Comparison of ENCODE assay signal across 13 cellular contexts in the genomic region with DNA sequence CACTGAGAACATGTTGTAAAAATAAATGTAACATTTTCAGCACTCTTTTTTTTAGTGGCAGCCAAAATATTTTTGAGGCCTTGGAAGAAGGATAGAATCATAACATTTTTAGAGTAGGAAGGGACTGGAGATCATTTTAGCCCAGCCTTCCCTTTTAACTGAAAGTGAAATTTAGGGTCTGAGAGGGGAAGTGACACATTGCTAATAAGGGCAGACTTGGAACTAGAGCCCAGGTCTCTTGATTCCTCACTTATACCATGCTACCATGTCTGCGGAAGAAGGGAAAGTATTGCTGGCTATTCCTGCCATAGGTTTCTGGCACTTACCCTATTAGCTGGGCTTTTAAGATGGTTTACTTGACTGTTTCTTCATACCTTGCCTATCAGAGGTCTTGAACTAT. TPM values are rescaled to one million over a fixed set of nuclear protein-coding genes. Genes with fewer than 3 reads are reported as not detected.
DNase-seq lines count a peak whose midpoint lies in the region; ATAC-seq and TF ChIP-seq lines count a peak whose summit lies in the region.
"Had no signal": no experiment of that assay in that cellular context is flagged by ENCODE, and none has a peak within 500 bp of the region (broad histone marks: within the 10 kb centered on the region; RNA-seq: fewer than 3 reads in every experiment).

No MANE protein-coding gene starts in this region.

- H3K4me2 ChIP-seq in IMR-90 (ENCODE audit: low read depth, low read length) (peak overlapping the region; percentile 37; the same call in 1 of the 2 replicates), neural progenitor cell (no peak overlapping the region)

- H3K36me3 ChIP-seq in IMR-90 (ENCODE audit: control insufficient read depth, insufficient read depth, low read length) (no peaks in the 10 kb centered on the region), neural progenitor cell (no peaks in the 10 kb centered on the region), adrenal gland (replicated peaks in 1 of 2) (no peaks in the 10 kb centered on the region)

- dilution Hi-C loops in IMR-90 (cut with HindIII; ENCODE audit: low sequenced_read_pairs, unreplicated experiment) = no loop called here

- POLR2A ChIA-PET in IMR-90 (lab: Charles Lee; ENCODE audit: unreplicated experiment) = no interaction called here

- intact Hi-C loops in IMR-90 (cut with micrococcal nuclease) = no loop called here
- intact Hi-C loops in activated T-helper 1 cell treated with anti-CD3 and anti-CD28 coated beads, Interleukin-12 subunit alpha, Interleukin-12 subunit beta, Interleukin-2, Interleukin-4 antibody, amounts not matched to agents 30 ng/mL and 10 ng/mL and 1 ng/mL, durations not matched to agents 14 hours and 24 hours and 36 hours (cut with micrococcal nuclease) = no loop called here
- intact Hi-C loops in adrenal gland (cut with DNase I) = no loop called here

- in situ Hi-C loops in IMR-90 (cut with MboI; ENCODE audit: low sequenced_read_pairs) = no loop called here

- peak; percentile 24 for ATAC-seq in GM18907 (IDR thresholded peaks at IDR 0.05; ENCODE audit: unreplicated experiment)
- ATAC-seq in IMR-90 (ENCODE audit: low read depth) = no peak
- ATAC-seq in HG03342 (IDR thresholded peaks at IDR 0.05; ENCODE audit: unreplicated experiment) = no peak

- no peak overlapping the region for H2AFZ ChIP-seq in IMR-90 (replicated peaks; ENCODE audit: low read length, poor library complexity)
- no peak overlapping the region for H2AFZ ChIP-seq in neural progenitor cell (replicated peaks)

- no peak overlapping the region for H3K9ac ChIP-seq in IMR-90 (ENCODE audit: low read depth, low read length)
- H3K9ac ChIP-seq in neural progenitor cell = no peak overlapping the region

- H4K20me1 ChIP-seq in IMR-90 (ENCODE audit: insufficient read depth, low read length) (peaks cover 44% of the 10 kb centered on the region), neural progenitor cell (ENCODE audit: low read depth) (peaks cover 18% of the 10 kb centered on the region)

- peaks cover 11% of the 10 kb centered on the region for H3F3A ChIP-seq in neural progenitor cell (ENCODE audit: low read depth)

- TF ChIP-seq RAD21 in IMR-90 (IDR thresholded peaks at IDR 0.05; ENCODE audit: low read length) = no peak

- H3K9me3 Mint-ChIP-seq in activated T-helper 1 cell treated with anti-CD3 and anti-CD28 coated beads, Interleukin-12 subunit alpha, Interleukin-12 subunit beta, Interleukin-2, Interleukin-4 antibody, amounts not matched to agents 30 ng/mL and 10 ng/mL and 1 ng/mL, durations not matched to agents 14 hours and 24 hours and 36 hours = no peaks in the 10 kb centered on the region
- H3K9me3 Mint-ChIP-seq in neural progenitor cell = no peaks in the 10 kb centered on the region

- TF ChIP-seq POLR2A in IMR-90 (IDR thresholded peaks at IDR 0.05; ENCODE audit: low read depth, low read length) (no peak), adrenal gland (IDR thresholded peaks at IDR 0.05) (no peak)

- no peak for TF ChIP-seq CTCF in IMR-90 (conservative IDR thresholded peaks at IDR 0.05; ENCODE audit: low read depth, low read length)
- TF ChIP-seq CTCF in neural progenitor cell (IDR thresholded peaks at IDR 0.05) = no peak
- no peak for TF ChIP-seq CTCF in adrenal gland (IDR thresholded peaks at IDR 0.05)

- H3K4me3 ChIP-seq in IMR-90 (ENCODE audit: insufficient read depth, low read depth, low read length) (no peak overlapping the region), neural progenitor cell (no peak overlapping the region), adrenal gland (no peak overlapping the region)
- H3K4me3 ChIP-seq: testis had no signal

- no peak overlapping the region for H3K23ac ChIP-seq in IMR-90 (ENCODE audit: low read depth, low read length)

- no peak overlapping the region for H4K5ac ChIP-seq in IMR-90 (ENCODE audit: low read depth, low read length)

- H2BK20ac ChIP-seq in IMR-90 (ENCODE audit: low read depth, low read length) = no peak overlapping the region

- no peak overlapping the region for H2AK9ac ChIP-seq in IMR-90 (replicated peaks; ENCODE audit: low read depth, low read length, poor library complexity)

- H3K9me3 ChIP-seq in IMR-90 (ENCODE audit: control insufficient read depth, insufficient read depth, low read length) (no peaks in the 10 kb centered on the region), neural progenitor cell (ENCODE audit: low read depth) (no peaks in the 10 kb centered on the region), adrenal gland (replicated peaks in 1 of 3) (no peaks in the 10 kb centered on the region)
- H3K9me3 ChIP-seq: testis had no signal

- CTCF ChIA-PET in IMR-90 (lab: Yijun Ruan, JAX) = interaction anchor here (0.6 to 1.4 kb wide), 2 partner anchors 9 to 22 kb away, joined by 3 to 4 read pairs; no protein-coding TSS in a partner anchor

- H3K27ac ChIP-seq in IMR-90 (ENCODE audit: insufficient read depth, low read length) = no peak overlapping the region
- no peak overlapping the region for H3K27ac ChIP-seq in neural progenitor cell
- no peak overlapping the region for H3K27ac ChIP-seq in adrenal gland
- H3K27ac ChIP-seq: testis had no signal

- no peak overlapping the region for H3K4ac ChIP-seq in IMR-90 (ENCODE audit: low read depth, low read length)

- H3K9me1 ChIP-seq in IMR-90 (ENCODE audit: insufficient read depth, low read length) = 0 out of 2 replicates have a peak, but pooled peaks cover 6% of the 10 kb centered on the region

- peak overlapping the region; percentile 1 for H3K27ac Mint-ChIP-seq in activated T-helper 1 cell treated with anti-CD3 and anti-CD28 coated beads, Interleukin-12 subunit alpha, Interleukin-12 subunit beta, Interleukin-2, Interleukin-4 antibody, amounts not matched to agents 30 ng/mL and 10 ng/mL and 1 ng/mL, durations not matched to agents 14 hours and 24 hours and 36 hours
- peak overlapping the region; percentile 35 for H3K27ac Mint-ChIP-seq in neural progenitor cell

- no peak overlapping the region for H2BK15ac ChIP-seq in IMR-90 (ENCODE audit: low read depth, low read length)

- peak overlapping the region; percentile 25; the same call in 1 of the 2 replicates for H3K14ac ChIP-seq in IMR-90 (replicated peaks; ENCODE audit: low read depth, low read length)

- no peak overlapping the region for H4K91ac ChIP-seq in IMR-90 (ENCODE audit: insufficient read depth, low read depth, low read length)

- H3K27me3 Mint-ChIP-seq in activated T-helper 1 cell treated with anti-CD3 and anti-CD28 coated beads, Interleukin-12 subunit alpha, Interleukin-12 subunit beta, Interleukin-2, Interleukin-4 antibody, amounts not matched to agents 30 ng/mL and 10 ng/mL and 1 ng/mL, durations not matched to agents 14 hours and 24 hours and 36 hours (ENCODE audit: insufficient read depth) = peaks cover 3% of the 10 kb centered on the region
- H3K27me3 Mint-ChIP-seq in neural progenitor cell (ENCODE audit: insufficient read depth, low read depth) = peaks cover 3% of the 10 kb centered on the region

- H3K27me3 ChIP-seq in IMR-90 (ENCODE audit: control insufficient read depth, insufficient read depth, low read length) (no peaks in the 10 kb centered on the region), neural progenitor cell (no peaks in the 10 kb centered on the region), adrenal gland (no peaks in the 10 kb centered on the region)
- H3K27me3 ChIP-seq: testis had no signal

- peaks cover 55% of the 10 kb centered on the region for H3K79me2 ChIP-seq in neural progenitor cell (ENCODE audit: low read depth)

- DNase-seq in IMR-90 = no peak
- no peak for DNase-seq in activated T-helper 1 cell treated with anti-CD3 and anti-CD28 coated beads, Interleukin-12 subunit alpha, Interleukin-12 subunit beta, Interleukin-2, Interleukin-4 antibody, amounts not matched to agents 30 ng/mL and 10 ng/mL and 1 ng/mL, durations not matched to agents 14 hours and 24 hours and 36 hours (ENCODE audit: low spot score)
- DNase-seq in neural progenitor cell (ENCODE audit: low spot score) = no peak
- DNase-seq in adrenal gland = no peak
- DNase-seq in activated effector memory CD4-positive, alpha-beta T cell treated with anti-CD3 and anti-CD28 coated beads, Interleukin-2, amount 50 U/mL, for 16 hours = no peak
- no peak for DNase-seq in hippocampal formation (lab: John Stamatoyannopoulos, UW)
- DNase-seq: activated naive CD4-positive, alpha-beta T cell treated with anti-CD3 and anti-CD28 coated beads, Interleukin-2, amount 50 U/mL, for 16 hours; KG1; NCI-H510A treated with DMSO at 0.1 percent for 48 hours; stimulated activated CD4-positive, alpha-beta T cell treated with anti-CD3 and anti-CD28 coated beads, Interleukin-1b, Interleukin-23, amount 100 ng/mL, for 48 hours; testis had no signal

- no TSS peak for BruUV-seq in IMR-90 (replicated peaks; lab: Mats Ljungman, UMichigan)

- no peak overlapping the region for H3K56ac ChIP-seq in IMR-90 (ENCODE audit: extremely low read depth, insufficient read depth, low read length)

- H3K4me3 Mint-ChIP-seq in activated T-helper 1 cell treated with anti-CD3 and anti-CD28 coated beads, Interleukin-12 subunit alpha, Interleukin-12 subunit beta, Interleukin-2, Interleukin-4 antibody, amounts not matched to agents 30 ng/mL and 10 ng/mL and 1 ng/mL, durations not matched to agents 14 hours and 24 hours and 36 hours = no peak overlapping the region
- no peak overlapping the region for H3K4me3 Mint-ChIP-seq in neural progenitor cell

- no peak overlapping the region for H2BK120ac ChIP-seq in IMR-90 (ENCODE audit: low read depth, low read length)

- peaks cover 55% of the 10 kb centered on the region for H3K4me1 Mint-ChIP-seq in activated T-helper 1 cell treated with anti-CD3 and anti-CD28 coated beads, Interleukin-12 subunit alpha, Interleukin-12 subunit beta, Interleukin-2, Interleukin-4 antibody, amounts not matched to agents 30 ng/mL and 10 ng/mL and 1 ng/mL, durations not matched to agents 14 hours and 24 hours and 36 hours (ENCODE audit: low read depth)
- peaks cover 71% of the 10 kb centered on the region for H3K4me1 Mint-ChIP-seq in neural progenitor cell

- no peak overlapping the region for H2AK5ac ChIP-seq in IMR-90 (ENCODE audit: low read depth, low read length)

- WGBS in IMR-90 (ENCODE audit: extremely low coverage in 2 of 2, insufficient read length in 1 of 2), 2 experiments = no CpG with 5 or more reads among the region's 1 CpG
- WGBS in adrenal gland, 4 donors = 64 to 92% (median 84%) methylated on average over 1 of the region's 1 CpG

- H3K4me1 ChIP-seq in IMR-90 (ENCODE audit: control insufficient read depth, insufficient read depth, low read length) (peaks cover 8% of the 10 kb centered on the region), neural progenitor cell (peaks cover 12% of the 10 kb centered on the region), adrenal gland (replicated peaks in 1 of 2) (peaks cover 0 to 30% of the 10 kb centered on the region in 2 donors)

- peaks cover 1% of the 10 kb centered on the region for H3K36me3 Mint-ChIP-seq in activated T-helper 1 cell treated with anti-CD3 and anti-CD28 coated beads, Interleukin-12 subunit alpha, Interleukin-12 subunit beta, Interleukin-2, Interleukin-4 antibody, amounts not matched to agents 30 ng/mL and 10 ng/mL and 1 ng/mL, durations not matched to agents 14 hours and 24 hours and 36 hours (ENCODE audit: low read depth)
- no peaks in the 10 kb centered on the region for H3K36me3 Mint-ChIP-seq in neural progenitor cell

- no peak overlapping the region for H2BK5ac ChIP-seq in IMR-90 (ENCODE audit: low read depth, low read length, poor library complexity, severe bottlenecking)

- H3K79me1 ChIP-seq in IMR-90 (ENCODE audit: low read depth in 1 of 2, low read length in 2 of 2) = peaks cover 0 to 8% of the 10 kb centered on the region in 2 experiments; a peak in 3 of 4 replicates

- H3K18ac ChIP-seq in IMR-90 (ENCODE audit: low read depth, low read length) = no peak overlapping the region

- H4K8ac ChIP-seq in IMR-90 (ENCODE audit: low read depth in 2 of 2, low read length in 2 of 2) = no peak overlapping the region

RNA-seq across cellular contexts. Expression of a gene that starts 4.8 kb away (rescaled TPM):
- total RNA-seq in IMR-90 (2012; rRNA removed) = 11.8 and 18.9 TPM in 2 replicates
- polyA plus RNA-seq in IMR-90 (2012; rRNA removed) = 8.2 and 10.0 TPM in 2 replicates
- 1.6 and 2.0 TPM in 2 replicates for polyA plus RNA-seq in IMR-90 (2012; cell fraction: cytosol; rRNA removed)
- polyA plus RNA-seq in IMR-90 (2012; cell fraction: nucleus; rRNA removed; ENCODE audit: low replicate concordance) = 2.2 and 9.9 TPM in 2 replicates
- total RNA-seq in activated T-helper 1 cell treated with anti-CD3 and anti-CD28 coated beads, Interleukin-12 subunit alpha, Interleukin-12 subunit beta, Interleukin-2, Interleukin-4 antibody, amounts not matched to agents 30 ng/mL and 10 ng/mL and 1 ng/mL, durations not matched to agents 14 hours and 24 hours and 36 hours = 10.0 and 11.3 TPM in 2 replicates
- total RNA-seq in neural progenitor cell (ENCODE audit: low replicate concordance) = 14.1 and 18.0 TPM in 2 replicates
- total RNA-seq in adrenal gland = 10 to 100 TPM in 7 of 8 donors, 1 to 10 TPM in 1; 10.0 to 25.9 (median 14.0) TPM
- 10 to 100 TPM in 1 of 3 donors, 1 to 10 TPM in 2; 2.2 to 16.9 (median 3.5) TPM for polyA plus RNA-seq in adrenal gland
